In the genomic region with DNA sequence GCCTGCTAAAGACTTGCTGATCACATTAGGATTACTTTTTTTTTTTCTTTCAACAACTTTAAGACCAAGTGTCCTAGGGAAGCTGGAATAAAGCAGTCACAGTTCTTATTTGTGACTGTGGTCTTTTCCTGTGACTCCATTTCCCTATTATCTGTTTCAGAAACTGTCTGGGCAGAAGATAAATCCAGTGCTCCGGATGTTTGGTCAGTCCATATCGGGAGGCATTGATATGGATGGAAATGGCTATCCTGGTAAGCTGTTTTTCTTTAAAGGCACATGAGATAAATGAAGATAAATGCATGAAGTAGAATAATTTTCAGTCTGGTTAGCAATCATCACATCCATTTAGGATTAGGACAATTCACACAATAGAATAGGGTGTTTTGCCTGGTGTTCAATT, we compare ENCODE assay signal across 1 cellular context.
TF ChIP-seq lines count a peak whose summit lies in the region.

No MANE protein-coding gene starts in this region.

TF ChIP-seq in SK-N-SH treated with all-trans-retinoic acid at 6 μM for 48 hours, 23 proteins besides CTCF, POLR2A, EP300 and RAD21 (continued from another document):
- TF ChIP-seq, protein P1, sequence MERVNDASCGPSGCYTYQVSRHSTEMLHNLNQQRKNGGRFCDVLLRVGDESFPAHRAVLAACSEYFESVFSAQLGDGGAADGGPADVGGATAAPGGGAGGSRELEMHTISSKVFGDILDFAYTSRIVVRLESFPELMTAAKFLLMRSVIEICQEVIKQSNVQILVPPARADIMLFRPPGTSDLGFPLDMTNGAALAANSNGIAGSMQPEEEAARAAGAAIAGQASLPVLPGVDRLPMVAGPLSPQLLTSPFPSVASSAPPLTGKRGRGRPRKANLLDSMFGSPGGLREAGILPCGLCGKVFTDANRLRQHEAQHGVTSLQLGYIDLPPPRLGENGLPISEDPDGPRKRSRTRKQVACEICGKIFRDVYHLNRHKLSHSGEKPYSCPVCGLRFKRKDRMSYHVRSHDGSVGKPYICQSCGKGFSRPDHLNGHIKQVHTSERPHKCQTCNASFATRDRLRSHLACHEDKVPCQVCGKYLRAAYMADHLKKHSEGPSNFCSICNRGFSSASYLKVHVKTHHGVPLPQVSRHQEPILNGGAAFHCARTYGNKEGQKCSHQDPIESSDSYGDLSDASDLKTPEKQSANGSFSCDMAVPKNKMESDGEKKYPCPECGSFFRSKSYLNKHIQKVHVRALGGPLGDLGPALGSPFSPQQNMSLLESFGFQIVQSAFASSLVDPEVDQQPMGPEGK (CRISPR knock-in tag; IDR thresholded peaks at IDR 0.05; ENCODE audit: borderline replicate concordance) = no peak
- no peak for TF ChIP-seq BACH2 (CRISPR knock-in tag; IDR thresholded peaks at IDR 0.05; ENCODE audit: borderline replicate concordance)
- TF ChIP-seq ZNF70 (CRISPR knock-in tag; IDR thresholded peaks at IDR 0.05) = no peak
